22 cellular contexts compared by ENCODE assay signal in genomic region chr14:49017451-49017850, GRCh38.
DNase-seq lines count a peak whose midpoint lies in the region; ATAC-seq, FAIRE-seq and TF ChIP-seq lines count a peak whose summit lies in the region.
"Had no signal": no experiment of that assay in that cellular context is flagged by ENCODE, and none has a peak within 500 bp of the region (broad histone marks: within the 10 kb centered on the region; RNA-seq: fewer than 3 reads in every experiment).

No MANE protein-coding gene starts in this region.

- 22% methylated on average over 5 of the region's 5 CpGs for WGBS in liver

- ATAC-seq in stimulated activated naive B cell treated with anti-CD40 and anti-IgM and Interleukin-4, amounts not matched to agents 10 μg/mL and 1 μg/mL and 100 μg/mL, for 72 hours (replicated peaks) = no peak
- ATAC-seq in activated T-helper 17 cell treated with anti-CD3 and anti-CD28 coated beads, Interleukin-2, amount 50 U/mL, for 72 hours (replicated peaks) = no peak
- ATAC-seq: GM23338, HCT116, Right ventricle myocardium inferior had no signal

- TF ChIP-seq CTCF in D721Med (IDR thresholded peaks at IDR 0.05; ENCODE audit: insufficient read depth, missing control alignments) (no peak), liver (IDR thresholded peaks at IDR 0.05; ENCODE audit: low read depth, low read length, missing input control) (no peak), vagina (IDR thresholded peaks at IDR 0.05) (no peak)

- H3K9me3 ChIP-seq in liver (ENCODE audit: control insufficient read depth in 4 of 4, low read length in 3 of 4) (no peaks in the 10 kb centered on the region), vagina (no peaks in the 10 kb centered on the region)
- H3K9me3 ChIP-seq: Peyer's patch had no signal

- intact Hi-C loops in vagina (cut with DNase I) = no loop called here

- H3K27me3 ChIP-seq in liver (ENCODE audit: control insufficient read depth in 4 of 4, insufficient read depth in 4 of 4, low read length in 3 of 4) (no peaks in the 10 kb centered on the region), vagina (no peaks in the 10 kb centered on the region)
- H3K27me3 ChIP-seq: Peyer's patch had no signal

- H3K27ac ChIP-seq in liver (ENCODE audit: low read depth in 1 of 2, low read length in 2 of 2) = no peak overlapping the region
- no peak overlapping the region for H3K27ac ChIP-seq in vagina
- H3K27ac ChIP-seq: KMS-11, Peyer's patch had no signal

- H3K36me3 ChIP-seq in liver (ENCODE audit: control insufficient read depth in 4 of 4, insufficient read depth in 3 of 4, low read depth in 1 of 4, low read length in 3 of 4) (no peaks in the 10 kb centered on the region), vagina (no peaks in the 10 kb centered on the region)
- H3K36me3 ChIP-seq: Peyer's patch had no signal

- H3K4me3 ChIP-seq in liver (ENCODE audit: low read depth in 1 of 3, low read length in 3 of 3) = no peak overlapping the region
- no peak overlapping the region for H3K4me3 ChIP-seq in vagina
- H3K4me3 ChIP-seq: GM23338, Peyer's patch had no signal

- no peaks in the 10 kb centered on the region for H3K36me3 Mint-ChIP-seq in stimulated activated naive B cell treated with anti-CD40 and anti-IgM and Interleukin-4, amounts not matched to agents 10 μg/mL and 1 μg/mL and 100 μg/mL, for 72 hours
- H3K36me3 Mint-ChIP-seq in activated T-helper 17 cell treated with anti-CD3 and anti-CD28 coated beads, Interleukin-2, amount 50 U/mL, for 72 hours (ENCODE audit: low read depth) = no peaks in the 10 kb centered on the region

- DNase-seq in D721Med (ENCODE audit: insufficient read length, low spot score) (no peak), amniotic epithelial cell (ENCODE audit: low read depth) (peak; percentile 57), activated gamma-delta T cell (lab: John Stamatoyannopoulos, UW) (no peak), vagina (ENCODE audit: extremely low spot score in 2 of 2) (no peak)
- DNase-seq in stimulated activated naive B cell treated with anti-CD40 and anti-IgM and Interleukin-4, amounts not matched to agents 10 μg/mL and 1 μg/mL and 100 μg/mL, for 72 hours = no peak
- DNase-seq: DMS79; MV-4-11; NCI-H1694 treated with DMSO at 0.1 percent for 48 hours; NCI-H2107; NCI-H510A; NCI-H748 treated with DMSO at 0.1 percent for 48 hours; NK-92 treated with Interleukin-12 subunit alpha and Interleukin-12 subunit beta, amount 100 ng/mL, for 24 hours; Peyer's patch had no signal

- H3K27ac Mint-ChIP-seq in stimulated activated naive B cell treated with anti-CD40 and anti-IgM and Interleukin-4, amounts not matched to agents 10 μg/mL and 1 μg/mL and 100 μg/mL, for 72 hours = peak overlapping the region; percentile 56
- H3K27ac Mint-ChIP-seq in activated T-helper 17 cell treated with anti-CD3 and anti-CD28 coated beads, Interleukin-2, amount 50 U/mL, for 72 hours = no peak overlapping the region
- H3K27ac Mint-ChIP-seq: GM23338 had no signal

- no peak for TF ChIP-seq RAD21 in liver (IDR thresholded peaks at IDR 0.05)

- H3K4me1 ChIP-seq in liver (ENCODE audit: control insufficient read depth in 4 of 4, insufficient read depth in 4 of 4, low read length in 3 of 4) (no peaks in the 10 kb centered on the region), vagina (no peaks in the 10 kb centered on the region)
- H3K4me1 ChIP-seq: Peyer's patch had no signal

- TF ChIP-seq POLR2A in vagina (IDR thresholded peaks at IDR 0.05) = no peak

- H3K9ac ChIP-seq in liver (ENCODE audit: low read depth in 1 of 2, low read length in 2 of 2) = no peak overlapping the region
- H3K9ac ChIP-seq: KMS-11 had no signal

- H3K4me1 Mint-ChIP-seq in stimulated activated naive B cell treated with anti-CD40 and anti-IgM and Interleukin-4, amounts not matched to agents 10 μg/mL and 1 μg/mL and 100 μg/mL, for 72 hours = peaks cover 25 to 40% of the 10 kb centered on the region in 2 donors
- no peaks in the 10 kb centered on the region for H3K4me1 Mint-ChIP-seq in activated T-helper 17 cell treated with anti-CD3 and anti-CD28 coated beads, Interleukin-2, amount 50 U/mL, for 72 hours
- H3K4me1 Mint-ChIP-seq: GM23338 had no signal

- H3K27me3 Mint-ChIP-seq in stimulated activated naive B cell treated with anti-CD40 and anti-IgM and Interleukin-4, amounts not matched to agents 10 μg/mL and 1 μg/mL and 100 μg/mL, for 72 hours = no peaks in the 10 kb centered on the region
- H3K27me3 Mint-ChIP-seq in activated T-helper 17 cell treated with anti-CD3 and anti-CD28 coated beads, Interleukin-2, amount 50 U/mL, for 72 hours = peaks cover under 1% of the 10 kb centered on the region

- H3K9me3 Mint-ChIP-seq in stimulated activated naive B cell treated with anti-CD40 and anti-IgM and Interleukin-4, amounts not matched to agents 10 μg/mL and 1 μg/mL and 100 μg/mL, for 72 hours = no peaks in the 10 kb centered on the region
- H3K9me3 Mint-ChIP-seq in activated T-helper 17 cell treated with anti-CD3 and anti-CD28 coated beads, Interleukin-2, amount 50 U/mL, for 72 hours = peaks cover under 1% of the 10 kb centered on the region
- H3K9me3 Mint-ChIP-seq: GM23338 had no signal

- FAIRE-seq in D721Med (lab: Jason Lieb, UNC) = peak; percentile 46
- FAIRE-seq: A204.1, GM12892, GM18507 had no signal

- no peak overlapping the region for H3K4me3 Mint-ChIP-seq in stimulated activated naive B cell treated with anti-CD40 and anti-IgM and Interleukin-4, amounts not matched to agents 10 μg/mL and 1 μg/mL and 100 μg/mL, for 72 hours
- no peak overlapping the region for H3K4me3 Mint-ChIP-seq in activated T-helper 17 cell treated with anti-CD3 and anti-CD28 coated beads, Interleukin-2, amount 50 U/mL, for 72 hours
- H3K4me3 Mint-ChIP-seq: GM23338 had no signal

TF ChIP-seq in liver, 16 proteins besides CTCF, POLR2A, EP300 and RAD21:
- TF ChIP-seq HNF4A (conservative IDR thresholded peaks at IDR 0.05) (peak in 1 of 2 donors; percentile 16), RXRA (IDR thresholded peaks at IDR 0.05) (peak; percentile 57 to 67), FOXA1 (IDR thresholded peaks at IDR 0.05) (no peak)
